Comparison of ENCODE assay signal across 23 cellular contexts in genomic region chr1:10109372-10109771, GRCh38.
DNase-seq lines count a peak whose midpoint lies in the region; ATAC-seq and TF ChIP-seq lines count a peak whose summit lies in the region.
"Had no signal": no experiment of that assay in that cellular context is flagged by ENCODE, and none has a peak within 500 bp of the region (broad histone marks: within the 10 kb centered on the region; RNA-seq: fewer than 3 reads in every experiment).

No MANE protein-coding gene starts in this region.

- peaks cover 22% of the 10 kb centered on the region for H3K79me2 ChIP-seq in SK-N-SH (ENCODE audit: insufficient read depth)

- H3K27me3 ChIP-seq in SK-N-SH (ENCODE audit: insufficient read depth), result no peaks in the 10 kb centered on the region
- no peaks in the 10 kb centered on the region for H3K27me3 ChIP-seq in dorsolateral prefrontal cortex
- no peaks in the 10 kb centered on the region for H3K27me3 ChIP-seq in transverse colon
- H3K27me3 ChIP-seq: adrenal gland had no signal

- TF ChIP-seq CTCF in SK-N-SH (IDR thresholded peaks at IDR 0.05), result no peak
- no peak for TF ChIP-seq CTCF in dorsolateral prefrontal cortex (IDR thresholded peaks at IDR 0.05 in 54 of 56, conservative IDR thresholded peaks at IDR 0.05 in 2 of 56; ENCODE audit: low read depth in 1 of 56, partially characterized antibody in 56 of 56)
- no peak for TF ChIP-seq CTCF in osteocyte (IDR thresholded peaks at IDR 0.05)
- no peak for TF ChIP-seq CTCF in transverse colon (IDR thresholded peaks at IDR 0.05)

- 97% methylated on average over 7 of the region's 7 CpGs for WGBS in SK-N-SH (ENCODE audit: low lambda C conversion rate)
- WGBS in transverse colon (ENCODE audit: low coverage in 1 of 2), 2 donors, result 68 to 81% methylated on average over 6 to 7 of the region's 7 CpGs

- no peaks in the 10 kb centered on the region for H3K27me3 Mint-ChIP-seq in osteocyte (ENCODE audit: unreplicated experiment)
- H3K27me3 Mint-ChIP-seq: activated CD8-positive, alpha-beta memory T cell treated with anti-CD3 and anti-CD28 coated beads, Interleukin-2, amount 10 ng/mL, durations not matched to agents 7 days and 5 days; B cell; memory B cell had no signal

- H3K36me3 Mint-ChIP-seq in osteocyte (ENCODE audit: unreplicated experiment), result peaks cover 29% of the 10 kb centered on the region

- H2AFZ ChIP-seq in SK-N-SH (ENCODE audit: low read depth), result no peak overlapping the region

- in situ Hi-C loops in transverse colon (cut with MboI; ENCODE audit: low pct_ligation_motif_present in 1 of 4, low pct_unique_long_range_greater_than_20kb in 1 of 4, low sequenced_read_pairs in 3 of 4), result no loop called here

- intact Hi-C loops in dorsolateral prefrontal cortex (cut with DNase I) (loop anchor here (2.0 to 5.0 kb wide), 3 partner anchors 15 to 77 kb away; partner anchors contain the start of gene UBE4B (in 1 of the 2)), transverse colon (cut with DNase I; ENCODE audit: low total_unique reads) (no loop called here)

- no peaks in the 10 kb centered on the region for H3K9me3 ChIP-seq in SK-N-SH
- H3K9me3 ChIP-seq in transverse colon, result no peaks in the 10 kb centered on the region
- H3K9me3 ChIP-seq: adrenal gland had no signal

- H3K9ac ChIP-seq in SK-N-SH, result no peak overlapping the region

- H4K20me1 ChIP-seq in SK-N-SH (ENCODE audit: insufficient read depth), result no peaks in the 10 kb centered on the region; the same call in 1 of the 2 replicates

- H3K4me3 Mint-ChIP-seq in osteocyte (ENCODE audit: unreplicated experiment), result no peak overlapping the region
- H3K4me3 Mint-ChIP-seq: activated CD8-positive, alpha-beta memory T cell treated with anti-CD3 and anti-CD28 coated beads, Interleukin-2, amount 10 ng/mL, durations not matched to agents 7 days and 5 days; B cell; memory B cell; nephron had no signal

- H3K27ac Mint-ChIP-seq in osteocyte (ENCODE audit: unreplicated experiment), result peak overlapping the region; percentile 42
- H3K27ac Mint-ChIP-seq: activated CD8-positive, alpha-beta memory T cell treated with anti-CD3 and anti-CD28 coated beads, Interleukin-2, amount 10 ng/mL, durations not matched to agents 7 days and 5 days; B cell; memory B cell; nephron had no signal

- H3K4me1 Mint-ChIP-seq in osteocyte (ENCODE audit: unreplicated experiment), result peaks cover 25% of the 10 kb centered on the region
- H3K4me1 Mint-ChIP-seq: B cell, memory B cell had no signal

- H3K9me2 ChIP-seq in SK-N-SH, result no peaks in the 10 kb centered on the region

- POLR2A ChIA-PET in SK-N-SH (lab: Yijun Ruan, JAX), result no interaction called here

- CTCF ChIA-PET in SK-N-SH (lab: Yijun Ruan, JAX), result no interaction called here

- peak overlapping the region; percentile 50; the same call in 1 of the 2 replicates for H3K4me2 ChIP-seq in SK-N-SH

- no peak overlapping the region for H3K4me3 ChIP-seq in SK-N-SH (ENCODE audit: low read depth in 2 of 2, low read length in 1 of 2)
- peak overlapping the region in 8 of 59 donors; percentile 0 to 29 (median 14) for H3K4me3 ChIP-seq in dorsolateral prefrontal cortex
- H3K4me3 ChIP-seq in transverse colon, result no peak overlapping the region
- H3K4me3 ChIP-seq: adrenal gland, K562, SK-N-MC had no signal

- DNase-seq in SK-N-SH, result no peak
- no peak for DNase-seq in dorsolateral prefrontal cortex
- no peak for DNase-seq in osteocyte (ENCODE audit: extremely low spot score, unreplicated experiment)
- DNase-seq in transverse colon, result no peak
- DNase-seq in NCI-H748 treated with DMSO at 0.1 percent for 48 hours (lab: John Stamatoyannopoulos, UW), result no peak
- no peak for DNase-seq in hippocampal formation (lab: John Stamatoyannopoulos, UW)
- DNase-seq: activated CD4-positive, alpha-beta T cell treated with anti-CD3 and anti-CD28 coated beads for 1 hour; activated CD8-positive, alpha-beta memory T cell treated with anti-CD3 and anti-CD28 coated beads, Interleukin-2, amount 10 ng/mL, durations not matched to agents 7 days and 5 days; activated effector memory CD4-positive, alpha-beta T cell treated with Interleukin-2 at 50 U/mL for 16 hours; adrenal gland; erythroblast; GF-D8; NCI-H2029 treated with DMSO at 0.1 percent for 48 hours; NCI-H524 had no signal

- ATAC-seq in SK-N-SH treated with all-trans-retinoic acid at 6 μM for 48 hours (no peak), GM19023 (IDR thresholded peaks at IDR 0.05; ENCODE audit: unreplicated experiment) (no peak)
- ATAC-seq: activated CD8-positive, alpha-beta memory T cell treated with anti-CD3 and anti-CD28 coated beads, Interleukin-2, amount 10 ng/mL, durations not matched to agents 7 days and 5 days; K562 had no signal

- no peak for TF ChIP-seq RAD21 in SK-N-SH (IDR thresholded peaks at IDR 0.05; ENCODE audit: low read length)

- H3K27ac ChIP-seq in SK-N-SH (ENCODE audit: low read depth in 2 of 2, low read length in 1 of 2) (peak overlapping the region in 1 of 2 experiments; percentile 83; a peak in 2 of 4 replicates), dorsolateral prefrontal cortex (peak overlapping the region; percentile 63 to 97 (median 88)), transverse colon (peak overlapping the region; percentile 33 to 76 (median 74))
- H3K27ac ChIP-seq: 22Rv1, HL-60, SK-N-MC had no signal

- H3K36me3 ChIP-seq in SK-N-SH (replicated peaks in 1 of 2; ENCODE audit: control insufficient read depth in 1 of 2, insufficient read depth in 2 of 2, low read length in 1 of 2) (peaks cover 30 to 42% of the 10 kb centered on the region in 2 experiments), transverse colon (peaks cover 0 to 17% (median 3%) of the 10 kb centered on the region in 4 donors)

- peaks cover 3 to 24% of the 10 kb centered on the region in 2 experiments; a peak in 2 of 4 replicates for H3K4me1 ChIP-seq in SK-N-SH (ENCODE audit: control insufficient read depth in 1 of 2, insufficient read depth in 2 of 2, low read depth in 1 of 2, low read length in 1 of 2)
- H3K4me1 ChIP-seq in transverse colon, result peaks cover 0 to 22% (median 14%) of the 10 kb centered on the region in 4 donors

- no peak for TF ChIP-seq EP300 in SK-N-SH (IDR thresholded peaks at IDR 0.05; ENCODE audit: borderline replicate concordance in 1 of 2, low read depth in 1 of 2, low read length in 1 of 2)
- no peak for TF ChIP-seq EP300 in transverse colon (IDR thresholded peaks at IDR 0.05; ENCODE audit: low read depth)

- TF ChIP-seq POLR2A in transverse colon (IDR thresholded peaks at IDR 0.05), result no peak

- peaks cover 24% of the 10 kb centered on the region for H3F3A ChIP-seq in SK-N-SH (replicated peaks; ENCODE audit: insufficient read depth)

- no peaks in the 10 kb centered on the region for H3K9me3 Mint-ChIP-seq in osteocyte (ENCODE audit: unreplicated experiment)
- H3K9me3 Mint-ChIP-seq: memory B cell, nephron had no signal

TF ChIP-seq in SK-N-SH, 30 proteins besides CTCF, POLR2A, EP300 and RAD21:
- no peak for TF ChIP-seq NFIC (IDR thresholded peaks at IDR 0.05; ENCODE audit: borderline replicate concordance)
- TF ChIP-seq TEAD4 (IDR thresholded peaks at IDR 0.05; ENCODE audit: borderline replicate concordance, insufficient read depth), result no peak

TF ChIP-seq in SK-N-SH treated with all-trans-retinoic acid at 6 μM for 48 hours, 23 proteins besides CTCF, POLR2A, EP300 and RAD21:
- TF ChIP-seq ZFP3 (CRISPR knock-in tag; IDR thresholded peaks at IDR 0.05) (no peak), CREB5 (CRISPR knock-in tag; IDR thresholded peaks at IDR 0.05; ENCODE audit: low read depth) (no peak), ZFP30 (CRISPR knock-in tag; IDR thresholded peaks at IDR 0.05) (no peak), PPARA (CRISPR knock-in tag; IDR thresholded peaks at IDR 0.05; ENCODE audit: borderline replicate concordance) (no peak), SNAI2 (CRISPR knock-in tag; IDR thresholded peaks at IDR 0.05) (no peak), TCF4 (CRISPR knock-in tag; IDR thresholded peaks at IDR 0.05; ENCODE audit: borderline replicate concordance) (no peak), ESRRG (CRISPR knock-in tag; IDR thresholded peaks at IDR 0.05) (no peak), OSR1 (CRISPR knock-in tag; IDR thresholded peaks at IDR 0.05) (no peak), POU6F1 (CRISPR knock-in tag; IDR thresholded peaks at IDR 0.05; ENCODE audit: borderline replicate concordance, low read depth) (no peak)
TF ChIP-seq in SK-N-SH treated with all-trans-retinoic acid at 6 μM for 48 hours: peak in this region for 0.
